In the genomic region with DNA sequence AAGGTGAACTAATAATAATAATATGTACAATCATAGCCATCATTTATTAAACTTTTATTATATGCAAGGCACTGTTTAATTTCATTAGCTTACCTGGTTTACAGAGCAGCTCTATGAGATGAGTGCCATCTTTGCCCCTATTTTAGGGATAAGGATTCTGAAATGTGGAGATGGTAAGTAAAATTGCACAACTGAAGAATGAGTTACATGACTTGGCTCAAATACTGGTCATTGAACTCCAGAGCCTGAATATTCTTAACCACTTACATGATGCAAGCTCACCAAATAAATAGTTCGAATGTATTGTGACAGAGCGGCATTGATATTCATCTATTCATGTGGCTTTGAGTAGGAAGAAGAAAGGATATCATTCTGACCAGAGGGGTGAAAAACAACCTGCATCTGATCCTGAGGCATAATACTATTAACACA, we compare ENCODE assay signal across 2 cellular contexts.
TF ChIP-seq lines count a peak whose summit lies in the region.

No MANE protein-coding gene starts in this region.

TF ChIP-seq in H1, 55 proteins besides CTCF, POLR2A, EP300 and RAD21:
- TF ChIP-seq CEBPB (IDR thresholded peaks at IDR 0.05; ENCODE audit: low read depth, low read length) (peak; percentile 36; the same call in 1 of the 2 replicates), RFX5 (IDR thresholded peaks at IDR 0.05; ENCODE audit: borderline replicate concordance, low read depth, low read length) (no peak)

TF ChIP-seq in liver, 16 proteins besides CTCF, POLR2A, EP300 and RAD21:
- TF ChIP-seq EGR1 (IDR thresholded peaks at IDR 0.05; ENCODE audit: low read depth in 2 of 2): peak in 1 of 2 donors; percentile 36
- peak; percentile 29 to 37 for TF ChIP-seq HNF4A (conservative IDR thresholded peaks at IDR 0.05)
- TF ChIP-seq, protein P1, sequence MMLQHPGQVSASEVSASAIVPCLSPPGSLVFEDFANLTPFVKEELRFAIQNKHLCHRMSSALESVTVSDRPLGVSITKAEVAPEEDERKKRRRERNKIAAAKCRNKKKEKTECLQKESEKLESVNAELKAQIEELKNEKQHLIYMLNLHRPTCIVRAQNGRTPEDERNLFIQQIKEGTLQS (IDR thresholded peaks at IDR 0.05): peak; percentile 57
- peak; percentile 67 to 80 for TF ChIP-seq RXRA (IDR thresholded peaks at IDR 0.05)
- TF ChIP-seq, protein P2, sequence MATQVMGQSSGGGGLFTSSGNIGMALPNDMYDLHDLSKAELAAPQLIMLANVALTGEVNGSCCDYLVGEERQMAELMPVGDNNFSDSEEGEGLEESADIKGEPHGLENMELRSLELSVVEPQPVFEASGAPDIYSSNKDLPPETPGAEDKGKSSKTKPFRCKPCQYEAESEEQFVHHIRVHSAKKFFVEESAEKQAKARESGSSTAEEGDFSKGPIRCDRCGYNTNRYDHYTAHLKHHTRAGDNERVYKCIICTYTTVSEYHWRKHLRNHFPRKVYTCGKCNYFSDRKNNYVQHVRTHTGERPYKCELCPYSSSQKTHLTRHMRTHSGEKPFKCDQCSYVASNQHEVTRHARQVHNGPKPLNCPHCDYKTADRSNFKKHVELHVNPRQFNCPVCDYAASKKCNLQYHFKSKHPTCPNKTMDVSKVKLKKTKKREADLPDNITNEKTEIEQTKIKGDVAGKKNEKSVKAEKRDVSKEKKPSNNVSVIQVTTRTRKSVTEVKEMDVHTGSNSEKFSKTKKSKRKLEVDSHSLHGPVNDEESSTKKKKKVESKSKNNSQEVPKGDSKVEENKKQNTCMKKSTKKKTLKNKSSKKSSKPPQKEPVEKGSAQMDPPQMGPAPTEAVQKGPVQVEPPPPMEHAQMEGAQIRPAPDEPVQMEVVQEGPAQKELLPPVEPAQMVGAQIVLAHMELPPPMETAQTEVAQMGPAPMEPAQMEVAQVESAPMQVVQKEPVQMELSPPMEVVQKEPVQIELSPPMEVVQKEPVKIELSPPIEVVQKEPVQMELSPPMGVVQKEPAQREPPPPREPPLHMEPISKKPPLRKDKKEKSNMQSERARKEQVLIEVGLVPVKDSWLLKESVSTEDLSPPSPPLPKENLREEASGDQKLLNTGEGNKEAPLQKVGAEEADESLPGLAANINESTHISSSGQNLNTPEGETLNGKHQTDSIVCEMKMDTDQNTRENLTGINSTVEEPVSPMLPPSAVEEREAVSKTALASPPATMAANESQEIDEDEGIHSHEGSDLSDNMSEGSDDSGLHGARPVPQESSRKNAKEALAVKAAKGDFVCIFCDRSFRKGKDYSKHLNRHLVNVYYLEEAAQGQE (IDR thresholded peaks at IDR 0.05): peak; percentile 7
- peak in 1 of 2 donors; percentile 60 for TF ChIP-seq JUND (IDR thresholded peaks at IDR 0.05)
- peak; percentile 24 for TF ChIP-seq ZBTB33 (IDR thresholded peaks at IDR 0.05)
- no peak for TF ChIP-seq HNF4G (IDR thresholded peaks at IDR 0.05)
- peak; percentile 47 for TF ChIP-seq SP1 (IDR thresholded peaks at IDR 0.05)
- TF ChIP-seq, protein P3, sequence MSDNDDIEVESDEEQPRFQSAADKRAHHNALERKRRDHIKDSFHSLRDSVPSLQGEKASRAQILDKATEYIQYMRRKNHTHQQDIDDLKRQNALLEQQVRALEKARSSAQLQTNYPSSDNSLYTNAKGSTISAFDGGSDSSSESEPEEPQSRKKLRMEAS (IDR thresholded peaks at IDR 0.05): no peak
